In the genomic region with DNA sequence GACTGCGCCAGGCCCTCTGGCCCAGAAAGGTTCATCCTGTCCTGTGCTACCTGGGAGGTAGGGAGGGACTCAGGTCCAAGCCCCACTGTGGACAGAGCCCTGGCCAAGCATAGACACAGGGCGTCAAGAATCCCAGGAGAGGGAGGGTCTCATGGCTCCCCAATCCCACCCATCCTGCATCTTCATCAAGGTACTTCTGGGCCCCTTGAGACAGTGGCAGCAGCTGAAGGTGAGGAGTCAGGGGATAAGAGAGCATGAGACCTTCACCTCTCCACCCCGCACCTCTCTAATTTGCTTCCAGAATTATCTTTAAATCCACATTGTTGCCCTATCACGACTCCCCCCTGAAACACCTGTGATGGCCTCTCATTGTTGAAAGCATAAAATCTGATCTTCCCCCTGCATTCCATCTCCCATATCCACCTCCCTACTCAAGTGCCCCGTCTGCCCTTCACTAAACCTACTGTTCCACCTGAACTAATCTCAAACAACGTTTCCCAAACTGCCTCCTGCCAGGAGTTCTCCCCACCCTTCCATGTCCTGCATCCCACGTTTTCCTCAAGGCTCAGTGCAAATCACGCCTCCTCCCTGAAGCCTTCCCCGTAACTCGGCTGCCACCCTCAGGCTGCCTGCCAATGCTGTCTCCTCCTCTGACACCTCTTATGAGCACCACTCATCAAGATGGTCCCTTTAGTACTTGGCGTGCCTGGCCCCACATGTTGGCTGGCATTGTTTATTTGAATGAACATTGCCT, we compare ENCODE assay signal across 9 cellular contexts. TPM values are rescaled to one million over a fixed set of nuclear protein-coding genes. Genes with fewer than 3 reads are reported as not detected.
DNase-seq lines count a peak whose midpoint lies in the region; ATAC-seq and TF ChIP-seq lines count a peak whose summit lies in the region.
"Had no signal": no experiment of that assay in that cellular context is flagged by ENCODE, and none has a peak within 500 bp of the region (broad histone marks: within the 10 kb centered on the region; RNA-seq: fewer than 3 reads in every experiment).

No MANE protein-coding gene starts in this region.

- no peaks in the 10 kb centered on the region for H3K9me3 ChIP-seq in mucosa of descending colon

- CTCF ChIA-PET in GM10248 (lab: Yijun Ruan, JAX), result interaction anchor here (2.4 kb wide), 1 partner anchor 91 kb away, joined by 14 read pairs; no protein-coding TSS in a partner anchor

- DNase-seq in ELF-1 (ENCODE audit: low read depth, low spot score) (peak; percentile 90), NCI-H446 (lab: John Stamatoyannopoulos, UW) (peak; percentile 40 to 43), cerebellar cortex (ENCODE audit: low spot score) (peak; percentile 87), mucosa of descending colon (peak; percentile 66 to 82 (median 77)), GM10248 (ENCODE audit: extremely low spot score) (no peak), ureter (ENCODE audit: low spot score) (no peak)
- DNase-seq in T-helper 2 cell treated with Interferon-gamma antibody and Interleukin-4, amounts not matched to agents 5 μg/mL and 100 μg/mL, for 36 hours (ENCODE audit: low spot score), result no peak
- DNase-seq: activated gamma-delta T cell treated with Interleukin-2 at 50 U/mL for 16 hours had no signal

- intact Hi-C loops in mucosa of descending colon (cut with DNase I, micrococcal nuclease), result loop anchor here in 1 of 2 donors (5.0 kb wide), 1 partner anchor 89 kb away; no protein-coding TSS in a partner anchor

- peaks cover 32% of the 10 kb centered on the region for H3K27me3 Mint-ChIP-seq in T-helper 2 cell treated with Interferon-gamma antibody and Interleukin-4, amounts not matched to agents 5 μg/mL and 100 μg/mL, for 36 hours (ENCODE audit: low read depth)

- no peaks in the 10 kb centered on the region for H3K9me3 Mint-ChIP-seq in T-helper 2 cell treated with Interferon-gamma antibody and Interleukin-4, amounts not matched to agents 5 μg/mL and 100 μg/mL, for 36 hours

- H3K36me3 ChIP-seq in mucosa of descending colon (ENCODE audit: low read depth), result no peaks in the 10 kb centered on the region

- H3K4me1 ChIP-seq in mucosa of descending colon (ENCODE audit: low read depth), result peaks cover 15% of the 10 kb centered on the region

- ATAC-seq in mucosa of descending colon (peak; percentile 70), HG02798 (IDR thresholded peaks at IDR 0.05; ENCODE audit: poor library complexity, unreplicated experiment) (no peak)

- no peak overlapping the region for H3K4me3 ChIP-seq in mucosa of descending colon

- TF ChIP-seq CTCF in mucosa of descending colon (IDR thresholded peaks at IDR 0.05) (peak; percentile 20), GM10248 (IDR thresholded peaks at IDR 0.05; ENCODE audit: control extremely low read depth, extremely low read depth, low read depth, missing control alignments) (no peak)

- H3K27ac Mint-ChIP-seq in T-helper 2 cell treated with Interferon-gamma antibody and Interleukin-4, amounts not matched to agents 5 μg/mL and 100 μg/mL, for 36 hours, result no peak overlapping the region

- POLR2A ChIA-PET in GM10248 (lab: Yijun Ruan, JAX), result no interaction called here

- no peaks in the 10 kb centered on the region for H3K36me3 Mint-ChIP-seq in T-helper 2 cell treated with Interferon-gamma antibody and Interleukin-4, amounts not matched to agents 5 μg/mL and 100 μg/mL, for 36 hours (ENCODE audit: low read depth)

- no peaks in the 10 kb centered on the region for H3K4me1 Mint-ChIP-seq in T-helper 2 cell treated with Interferon-gamma antibody and Interleukin-4, amounts not matched to agents 5 μg/mL and 100 μg/mL, for 36 hours (ENCODE audit: low read depth)

- H3K4me3 Mint-ChIP-seq in T-helper 2 cell treated with Interferon-gamma antibody and Interleukin-4, amounts not matched to agents 5 μg/mL and 100 μg/mL, for 36 hours, result no peak overlapping the region

RNA-seq across cellular contexts. Expression of gene KRT18, which starts 27.1 kb away (rescaled TPM):
- total RNA-seq in mucosa of descending colon, result 1,000 to 10,000 TPM in 1 of 3 donors, 100 to 1,000 TPM in 2; 296 to 1,063 (median 953) TPM
- 607 TPM for total RNA-seq in ureter

RNA-seq across cellular contexts. Expression of gene EIF4B, which starts 30.3 kb away (rescaled TPM):
- total RNA-seq in mucosa of descending colon (100 to 1,000 TPM; 341 to 535 (median 345) TPM), ureter (474 TPM)

Comparison
In these comparisons a context has a peak if more than half of its experiments do, and no peak if none do; other contexts are left out.
1. DNase-seq: peak in ELF-1 (single experiment), NCI-H446 (2 of 2), cerebellar cortex (single experiment) and mucosa of descending colon (3 of 3); none in T-helper 2 cell treated with Interferon-gamma antibody and Interleukin-4, amounts not matched to agents 5 μg/mL and 100 μg/mL, for 36 hours (single experiment), GM10248 (single experiment) and ureter (single experiment).